Comparison of ENCODE assay signal across 8 cellular contexts in genomic region chr10:97498841-97499560, GRCh38. TPM values are rescaled to one million over a fixed set of nuclear protein-coding genes. Genes with fewer than 3 reads are reported as not detected.
DNase-seq lines count a peak whose midpoint lies in the region; ATAC-seq and TF ChIP-seq lines count a peak whose summit lies in the region.

A gene with protein sequence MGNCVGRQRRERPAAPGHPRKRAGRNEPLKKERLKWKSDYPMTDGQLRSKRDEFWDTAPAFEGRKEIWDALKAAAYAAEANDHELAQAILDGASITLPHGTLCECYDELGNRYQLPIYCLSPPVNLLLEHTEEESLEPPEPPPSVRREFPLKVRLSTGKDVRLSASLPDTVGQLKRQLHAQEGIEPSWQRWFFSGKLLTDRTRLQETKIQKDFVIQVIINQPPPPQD (plus strand): TSS chr10:97498924. CDS start chr10:97499204, 280 bp downstream.

- DNase-seq in UCSD-AML1 (lab: John Stamatoyannopoulos, UW; ENCODE audit: unreplicated experiment): peak; percentile 56
- DNase-seq in choroid plexus epithelial cell (ENCODE audit: low read depth): peak; percentile 51
- DNase-seq in left colon: peak; percentile 39 to 60
- peak; percentile 45 for DNase-seq in stimulated activated CD4-positive, alpha-beta T cell treated with anti-CD3 and anti-CD28 coated beads, Interleukin-15, amount 100 ng/mL, for 24 hours

- H3K4me3 ChIP-seq in choroid plexus epithelial cell (ENCODE audit: low read depth, low read length): peak within 1 kb of the TSS; percentile 99

- no peak for TF ChIP-seq CTCF in choroid plexus epithelial cell (conservative IDR thresholded peaks at IDR 0.05; ENCODE audit: low read depth, low read length)

- ATAC-seq in GM18517 (IDR thresholded peaks at IDR 0.05; ENCODE audit: unreplicated experiment) (peak; percentile 16), HG03460 (IDR thresholded peaks at IDR 0.05; ENCODE audit: unreplicated experiment) (peak; percentile 4), left colon (peak; percentile 0), GM19397 (IDR thresholded peaks at IDR 0.05; ENCODE audit: unreplicated experiment) (no peak), GM21390 (IDR thresholded peaks at IDR 0.05; ENCODE audit: unreplicated experiment) (no peak)

- intact Hi-C loops in left colon (cut with DNase I, micrococcal nuclease): no loop called here

RNA-seq across cellular contexts. Expression of the gene that starts here (rescaled TPM):
- 1 to 10 TPM; 1.8 to 2.4 TPM for total RNA-seq in left colon

Comparison
In these comparisons a context has a peak if more than half of its experiments do, and no peak if none do; other contexts are left out.
1. ATAC-seq: peak in GM18517 (single experiment), HG03460 (single experiment) and left colon (single experiment); none in GM19397 (single experiment) and GM21390 (single experiment).
2. Peak in every context shown above with its lines, with median percentiles within 50 percentile points of each other: DNase-seq.